In the genomic region with DNA sequence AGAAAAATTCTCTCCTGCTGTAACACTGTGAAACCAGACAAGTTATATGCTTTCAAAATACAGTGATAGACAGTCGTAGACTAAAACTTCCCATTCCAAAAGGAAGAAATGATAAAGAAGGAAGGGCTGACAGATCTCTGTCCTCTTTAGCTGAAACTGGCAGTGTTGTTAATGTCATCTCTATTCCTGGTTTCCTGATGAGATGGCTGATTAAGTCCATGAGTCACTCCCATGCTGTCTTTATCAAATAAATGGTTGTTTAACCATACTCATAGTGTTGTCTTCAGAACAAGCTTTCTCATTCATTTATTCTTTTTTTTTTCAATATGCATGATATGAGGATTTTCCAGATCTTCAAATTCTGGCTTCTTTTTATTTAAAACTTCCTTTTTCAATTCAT, we compare ENCODE assay signal across 24 cellular contexts.
"Had no signal": no experiment of that assay in that cellular context is flagged by ENCODE, and none has a peak within 500 bp of the region (broad histone marks: within the 10 kb centered on the region; RNA-seq: fewer than 3 reads in every experiment).

No MANE protein-coding gene starts in this region.

- H3K27ac ChIP-seq: ascending aorta, brain microvascular endothelial cell, gastroesophageal sphincter, heart left ventricle, neutrophil, pancreas, psoas muscle, skin epidermis had no signal

- ATAC-seq: activated CD8-positive, alpha-beta T cell treated with anti-CD3 and anti-CD28 coated beads, Interleukin-2, amount 10 ng/mL, durations not matched to agents 7 days and 5 days; activated naive CD8-positive, alpha-beta T cell treated with anti-CD3 and anti-CD28 coated beads, Interleukin-2, amount 50 U/mL, for 24 hours; esophagus mucosa; gastroesophageal sphincter; heart left ventricle; left colon; pancreas; psoas muscle; right cardiac atrium; stimulated activated effector memory CD8-positive, alpha-beta T cell treated with anti-CD3 and anti-CD28 coated beads, Interleukin-12 subunit alpha, Interleukin-12 subunit beta, amount 100 ng/mL, for 72 hours; stimulated activated naive CD8-positive, alpha-beta T cell treated with anti-CD3 and anti-CD28 coated beads, Interleukin-15, amount 100 ng/mL, for 72 hours had no signal

- H3K27me3 ChIP-seq: ascending aorta, brain microvascular endothelial cell, gastroesophageal sphincter, heart left ventricle, neutrophil, pancreas had no signal

- DNase-seq: activated CD4-positive, alpha-beta T cell treated with anti-CD3 and anti-CD28 coated beads for 1 hour; activated CD4-positive, alpha-beta T cell treated with anti-CD3 and anti-CD28 coated beads, Interleukin-2, amount 50 U/mL, for 1 hour; activated CD8-positive, alpha-beta T cell treated with anti-CD3 and anti-CD28 coated beads, Interleukin-2, amount 10 ng/mL, durations not matched to agents 7 days and 5 days; activated gamma-delta T cell; activated naive CD4-positive, alpha-beta T cell treated with anti-CD3 and anti-CD28 coated beads, Interleukin-2, amount 50 U/mL, for 16 hours; activated naive CD8-positive, alpha-beta T cell treated with anti-CD3 and anti-CD28 coated beads, Interleukin-2, amount 50 U/mL, for 24 hours; brain microvascular endothelial cell; central memory CD4-positive, alpha-beta T cell; dermis blood vessel endothelial cell; effector CD8-positive, alpha-beta T cell; heart left ventricle; left colon; pancreas; psoas muscle; right cardiac atrium; stimulated activated CD4-positive, alpha-beta T cell treated with anti-CD3 and anti-CD28 coated beads, Interleukin-1b, Interleukin-23, amount 100 ng/mL, for 48 hours; stimulated activated naive CD8-positive, alpha-beta T cell treated with anti-CD3 and anti-CD28 coated beads, Interleukin-15, amount 100 ng/mL, for 72 hours; T-helper 1 cell had no signal

- H3K4me3 ChIP-seq: ascending aorta, gastroesophageal sphincter, heart left ventricle, pancreas, psoas muscle, skin epidermis had no signal

- H3K36me3 ChIP-seq: ascending aorta, brain microvascular endothelial cell, gastroesophageal sphincter, heart left ventricle, neutrophil, pancreas had no signal

- H3K4me1 ChIP-seq: ascending aorta, gastroesophageal sphincter, heart left ventricle, pancreas, psoas muscle had no signal

- H3K9me3 ChIP-seq: ascending aorta, gastroesophageal sphincter, heart left ventricle, neutrophil, pancreas, psoas muscle had no signal
